Comparison of ENCODE assay signal across 9 cellular contexts in genomic region chr12:100201604-100202423, GRCh38. TPM values are rescaled to one million over a fixed set of nuclear protein-coding genes. Genes with fewer than 3 reads are reported as not detected.
DNase-seq lines count a peak whose midpoint lies in the region; ATAC-seq and TF ChIP-seq lines count a peak whose summit lies in the region.
"Had no signal": no experiment of that assay in that cellular context is flagged by ENCODE, and none has a peak within 500 bp of the region (broad histone marks: within the 10 kb centered on the region; RNA-seq: fewer than 3 reads in every experiment).

No MANE protein-coding gene starts in this region.

- no peak for TF ChIP-seq POLR2A in esophagus muscularis mucosa (IDR thresholded peaks at IDR 0.05; ENCODE audit: low read depth)

- peak overlapping the region; percentile 40 for H3K27ac ChIP-seq in RWPE1
- H3K27ac ChIP-seq in esophagus muscularis mucosa (replicated peaks in 1 of 4), result no peak overlapping the region
- H3K27ac ChIP-seq in rectal smooth muscle tissue (ENCODE audit: low read depth, low read length), result no peak overlapping the region

- H3K4me3 ChIP-seq in GM12875 (ENCODE audit: low read depth, low read length), result peak overlapping the region; percentile 82
- peak overlapping the region; percentile 80 to 91 (median 86) for H3K4me3 ChIP-seq in esophagus muscularis mucosa
- peak overlapping the region; percentile 94 for H3K4me3 ChIP-seq in rectal smooth muscle tissue (ENCODE audit: low read length)

- no peak for DNase-seq in RWPE1 (ENCODE audit: low spot score)
- no peak for DNase-seq in esophagus muscularis mucosa (ENCODE audit: extremely low spot score)
- DNase-seq in HPDE6-E6E7 (ENCODE audit: extremely low spot score), result no peak
- no peak for DNase-seq in NCI-H1092 (lab: John Stamatoyannopoulos, UW)
- DNase-seq: NCI-H345 had no signal

- intact Hi-C loops in esophagus muscularis mucosa (cut with DNase I), result no loop called here

- TF ChIP-seq EP300 in esophagus muscularis mucosa (IDR thresholded peaks at IDR 0.05), result no peak

- no peak overlapping the region for H3K9ac ChIP-seq in rectal smooth muscle tissue (ENCODE audit: low read length)

- ATAC-seq in GM21423 (IDR thresholded peaks at IDR 0.05; ENCODE audit: unreplicated experiment) (no peak), GM21619 (IDR thresholded peaks at IDR 0.05; ENCODE audit: unreplicated experiment) (no peak)

- no peaks in the 10 kb centered on the region for H3K9me3 ChIP-seq in esophagus muscularis mucosa

- TF ChIP-seq CTCF in GM12875 (IDR thresholded peaks at IDR 0.05; ENCODE audit: borderline replicate concordance, insufficient read depth, low read depth, low read length) (no peak), RWPE1 (conservative IDR thresholded peaks at IDR 0.05; ENCODE audit: low read depth) (no peak), esophagus muscularis mucosa (IDR thresholded peaks at IDR 0.05) (no peak)

- POLR2A ChIA-PET in RWPE1 (lab: Yijun Ruan, JAX; ENCODE audit: low non-redundant PET), result no interaction called here

- CTCF ChIA-PET in RWPE1 (lab: Yijun Ruan, JAX), result interaction anchor here (2.3 kb wide), 1 partner anchor 47 kb away, joined by 5 read pairs; no protein-coding TSS in a partner anchor

- no peaks in the 10 kb centered on the region for H3K27me3 ChIP-seq in esophagus muscularis mucosa
- H3K27me3 ChIP-seq in rectal smooth muscle tissue (ENCODE audit: control insufficient read depth, insufficient read depth, low read length), result no peaks in the 10 kb centered on the region

- WGBS in esophagus muscularis mucosa, result 81% methylated on average over 24 of the region's 24 CpGs

- H3K36me3 ChIP-seq in esophagus muscularis mucosa (peaks cover 0 to 35% (median 15%) of the 10 kb centered on the region in 4 donors), rectal smooth muscle tissue (ENCODE audit: control insufficient read depth, insufficient read depth, low read length) (no peaks in the 10 kb centered on the region)

- H3K4me1 ChIP-seq in esophagus muscularis mucosa (peaks cover 21 to 51% (median 33%) of the 10 kb centered on the region in 4 donors), rectal smooth muscle tissue (ENCODE audit: control insufficient read depth, insufficient read depth, low read length) (peaks cover 3% of the 10 kb centered on the region)

RNA-seq across cellular contexts. Expression of gene ACTR6, which starts 1.2 kb away (rescaled TPM):
- 10 to 100 TPM in 3 of 4 donors, 1 to 10 TPM in 1; 9.6 to 14.2 (median 13.3) TPM for total RNA-seq in esophagus muscularis mucosa

RNA-seq across cellular contexts. Expression of gene BLTP3B, which starts 59.1 kb away (rescaled TPM):
- total RNA-seq in esophagus muscularis mucosa, result 10 to 100 TPM; 37.7 to 49.1 (median 43.2) TPM
